ENCODE assay signal across 11 cellular contexts in the genomic region with DNA sequence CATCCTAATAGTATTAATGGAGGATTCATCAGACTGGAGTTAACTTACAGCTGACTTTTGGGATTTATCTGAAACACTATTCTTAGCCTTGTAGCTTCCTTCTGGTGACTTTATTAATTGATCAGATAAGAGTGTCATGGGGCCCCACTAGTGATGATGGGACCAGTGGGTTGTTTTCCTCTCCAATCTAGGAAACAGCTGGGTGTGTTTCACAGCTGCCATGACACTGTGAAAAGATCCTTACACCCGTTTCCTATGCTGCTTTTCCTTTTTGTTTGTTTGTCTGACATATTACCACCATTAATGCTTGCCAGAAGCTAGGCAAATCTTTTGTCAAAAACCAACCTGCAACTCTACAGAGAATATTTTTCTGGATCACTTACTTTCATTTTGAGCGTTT.
DNase-seq lines count a peak whose midpoint lies in the region; ATAC-seq and TF ChIP-seq lines count a peak whose summit lies in the region.
"Had no signal": no experiment of that assay in that cellular context is flagged by ENCODE, and none has a peak within 500 bp of the region (broad histone marks: within the 10 kb centered on the region; RNA-seq: fewer than 3 reads in every experiment).

No MANE protein-coding gene starts in this region.

- CTCF ChIA-PET in CD8-positive, alpha-beta T cell (lab: Charles Lee) = interaction anchor here (0.9 kb wide), 1 partner anchor 37 kb away, joined by 3 read pairs; no protein-coding TSS in a partner anchor

- POLR2A ChIA-PET in CD8-positive, alpha-beta T cell (lab: Charles Lee) = interaction anchor here (0.6 to 0.8 kb wide), 2 partner anchors 10 to 12 kb away, joined by 3 read pairs; no protein-coding TSS in a partner anchor

- H3K27me3 ChIP-seq in CD8-positive, alpha-beta T cell (ENCODE audit: insufficient read depth, low read length) = no peaks in the 10 kb centered on the region
- H3K27me3 ChIP-seq in Karpas-422 (ENCODE audit: low read length) = no peaks in the 10 kb centered on the region

- H3K9me3 ChIP-seq in CD8-positive, alpha-beta T cell (ENCODE audit: low read length) = no peaks in the 10 kb centered on the region
- H3K9me3 ChIP-seq in mesodermal cell (ENCODE audit: control insufficient read depth, low read length) = no peaks in the 10 kb centered on the region
- H3K9me3 ChIP-seq in Karpas-422 (ENCODE audit: low read length) = no peaks in the 10 kb centered on the region

- DNase-seq in CD14-positive monocyte (ENCODE audit: low spot score) (no peak), Karpas-422 (no peak)
- no peak for DNase-seq in CD8-positive, alpha-beta T cell
- no peak for DNase-seq in activated naive CD8-positive, alpha-beta T cell treated with anti-CD3 and anti-CD28 coated beads for 36 hours
- DNase-seq: activated CD4-positive, alpha-beta T cell treated with anti-CD3 and anti-CD28 coated beads for 4 hours; activated gamma-delta T cell; NCI-H1417 had no signal

- peaks cover 0 to 14% (median 11%) of the 10 kb centered on the region in 3 donors for H3K27me3 Mint-ChIP-seq in CD14-positive monocyte (ENCODE audit: low read depth in 3 of 3)
- H3K27me3 Mint-ChIP-seq in CD8-positive, alpha-beta T cell (ENCODE audit: low read depth) = peaks cover 15% of the 10 kb centered on the region
- H3K27me3 Mint-ChIP-seq in activated naive CD8-positive, alpha-beta T cell treated with anti-CD3 and anti-CD28 coated beads for 36 hours = peaks cover 4% of the 10 kb centered on the region

- H3K9me3 Mint-ChIP-seq in CD14-positive monocyte = peaks cover 0 to 2% (median 0%) of the 10 kb centered on the region in 7 donors
- no peaks in the 10 kb centered on the region for H3K9me3 Mint-ChIP-seq in CD8-positive, alpha-beta T cell
- H3K9me3 Mint-ChIP-seq in activated naive CD8-positive, alpha-beta T cell treated with anti-CD3 and anti-CD28 coated beads for 36 hours = no peaks in the 10 kb centered on the region

- TF ChIP-seq CTCF in CD14-positive monocyte (IDR thresholded peaks at IDR 0.05) = no peak
- no peak for TF ChIP-seq CTCF in CD8-positive, alpha-beta T cell (IDR thresholded peaks at IDR 0.05)

- H3K9me2 ChIP-seq in Karpas-422 (replicated peaks; ENCODE audit: insufficient read depth, low read length) = no peaks in the 10 kb centered on the region

- H2AFZ ChIP-seq in Karpas-422 (ENCODE audit: low read length) = no peak overlapping the region

- intact Hi-C loops in CD14-positive monocyte (cut with micrococcal nuclease) = no loop called here
- intact Hi-C loops in CD8-positive, alpha-beta T cell (cut with DNase I, micrococcal nuclease) = no loop called here

- H3K4me1 ChIP-seq in CD8-positive, alpha-beta T cell (ENCODE audit: insufficient read depth, low read length) = no peaks in the 10 kb centered on the region
- H3K4me1 ChIP-seq in mesodermal cell (ENCODE audit: control insufficient read depth, insufficient read depth, low read length, poor library complexity, severe bottlenecking) (no peaks in the 10 kb centered on the region), Karpas-422 (ENCODE audit: low read length) (no peaks in the 10 kb centered on the region)

- no peaks in the 10 kb centered on the region for H4K20me1 ChIP-seq in Karpas-422 (ENCODE audit: insufficient read depth, low read depth, low read length)

- no peak overlapping the region for H3K9ac ChIP-seq in Karpas-422 (ENCODE audit: low read length)

- ATAC-seq in CD8-positive, alpha-beta T cell = no peak
- ATAC-seq in HG03025 (IDR thresholded peaks at IDR 0.05; ENCODE audit: low FRiP score, unreplicated experiment) (no peak), GM18511 (IDR thresholded peaks at IDR 0.05; ENCODE audit: unreplicated experiment) (no peak)

- no peak overlapping the region for H3K27ac ChIP-seq in CD8-positive, alpha-beta T cell (ENCODE audit: low read depth, low read length)
- H3K27ac ChIP-seq in mesodermal cell (ENCODE audit: low read depth, low read length, severe bottlenecking) = peak overlapping the region; percentile 38
- no peak overlapping the region for H3K27ac ChIP-seq in Karpas-422 (ENCODE audit: low read length)

- H3K79me2 ChIP-seq in Karpas-422 (ENCODE audit: low read length) = no peaks in the 10 kb centered on the region

- H3K4me2 ChIP-seq in Karpas-422 (ENCODE audit: low read depth, low read length, poor library complexity, severe bottlenecking) = no peak overlapping the region

- no peaks in the 10 kb centered on the region for H3K36me3 Mint-ChIP-seq in CD14-positive monocyte
- no peaks in the 10 kb centered on the region for H3K36me3 Mint-ChIP-seq in CD8-positive, alpha-beta T cell
- H3K36me3 Mint-ChIP-seq in activated naive CD8-positive, alpha-beta T cell treated with anti-CD3 and anti-CD28 coated beads for 36 hours = no peaks in the 10 kb centered on the region

- peak overlapping the region; percentile 73 to 90 for H3K4me3 Mint-ChIP-seq in CD14-positive monocyte
- peak overlapping the region; percentile 78 for H3K4me3 Mint-ChIP-seq in CD8-positive, alpha-beta T cell
- H3K4me3 Mint-ChIP-seq in activated naive CD8-positive, alpha-beta T cell treated with anti-CD3 and anti-CD28 coated beads for 36 hours = peak overlapping the region; percentile 16
- H3K4me3 Mint-ChIP-seq: neural crest cell had no signal

- H3K4me3 ChIP-seq in CD8-positive, alpha-beta T cell (ENCODE audit: low read depth, low read length) = peak overlapping the region; percentile 49
- no peak overlapping the region for H3K4me3 ChIP-seq in mesodermal cell (ENCODE audit: extremely low read depth, insufficient read depth, low read length, poor library complexity, severe bottlenecking)
- H3K4me3 ChIP-seq in Karpas-422 (ENCODE audit: low read length) = no peak overlapping the region

- H3K27ac Mint-ChIP-seq in CD14-positive monocyte = peak overlapping the region in 2 of 7 donors; percentile 37 to 67
- no peak overlapping the region for H3K27ac Mint-ChIP-seq in CD8-positive, alpha-beta T cell
- H3K27ac Mint-ChIP-seq in activated naive CD8-positive, alpha-beta T cell treated with anti-CD3 and anti-CD28 coated beads for 36 hours = no peak overlapping the region

- H3K4me1 Mint-ChIP-seq in CD14-positive monocyte = peaks cover 13% of the 10 kb centered on the region
- H3K4me1 Mint-ChIP-seq in CD8-positive, alpha-beta T cell (ENCODE audit: low read depth) = peaks cover 10% of the 10 kb centered on the region
- peaks cover 10% of the 10 kb centered on the region for H3K4me1 Mint-ChIP-seq in activated naive CD8-positive, alpha-beta T cell treated with anti-CD3 and anti-CD28 coated beads for 36 hours
- H3K4me1 Mint-ChIP-seq: neural crest cell had no signal

- 77 to 85% methylated on average over 1 to 2 of the region's 2 CpGs for WGBS in mesodermal cell (ENCODE audit: insufficient coverage in 2 of 2), 2 experiments

- no peaks in the 10 kb centered on the region for H3K36me3 ChIP-seq in CD8-positive, alpha-beta T cell (ENCODE audit: insufficient read depth, low read length)
- H3K36me3 ChIP-seq in mesodermal cell (ENCODE audit: control insufficient read depth, insufficient read depth, low read length) (no peaks in the 10 kb centered on the region), Karpas-422 (ENCODE audit: insufficient read depth, low read length) (no peaks in the 10 kb centered on the region)

Comparison
In these comparisons a context has a peak if more than half of its experiments do, and no peak if none do; other contexts are left out.
1. H3K4me3 Mint-ChIP-seq: peak in every context shown above with its lines; median percentile 82 in CD14-positive monocyte; 78 in CD8-positive, alpha-beta T cell; 16 in activated naive CD8-positive, alpha-beta T cell treated with anti-CD3 and anti-CD28 coated beads for 36 hours.